In genomic region chr16:75647138-75647491, GRCh38 we compare ENCODE assay signal across 1 cellular context.
TF ChIP-seq lines count a peak whose summit lies in the region.

No MANE protein-coding gene starts in this region.

TF ChIP-seq in H1, 55 proteins besides CTCF, POLR2A, EP300 and RAD21:
- no peak for TF ChIP-seq CREB1 (IDR thresholded peaks at IDR 0.05)
- no peak for TF ChIP-seq KDM1A (IDR thresholded peaks at IDR 0.05; ENCODE audit: borderline replicate concordance, low read length)
- TF ChIP-seq KDM5A (IDR thresholded peaks at IDR 0.05; ENCODE audit: low read length) = no peak
- TF ChIP-seq MAX (IDR thresholded peaks at IDR 0.05) = peak; percentile 28; the same call in 1 of the 2 replicates
- TF ChIP-seq TCF12 (IDR thresholded peaks at IDR 0.05; ENCODE audit: low read depth, low read length) = no peak
- no peak for TF ChIP-seq CHD2 (IDR thresholded peaks at IDR 0.05; ENCODE audit: low read length)
- TF ChIP-seq TEAD4 (IDR thresholded peaks at IDR 0.05; ENCODE audit: low read depth, low read length) = no peak
- TF ChIP-seq SIN3A (conservative IDR thresholded peaks at IDR 0.05 in 1 of 2, IDR thresholded peaks at IDR 0.05 in 1 of 2; ENCODE audit: low read depth in 1 of 2, low read length in 2 of 2) = no peak
- no peak for TF ChIP-seq CBX8 (IDR thresholded peaks at IDR 0.05; ENCODE audit: borderline replicate concordance, low read depth, low read length)
- TF ChIP-seq CHD1 (IDR thresholded peaks at IDR 0.05; ENCODE audit: low read depth, low read length) = peak; percentile 63; the same call in 1 of the 2 replicates
- TF ChIP-seq HDAC2 (IDR thresholded peaks at IDR 0.05; ENCODE audit: borderline replicate concordance in 1 of 2, low read depth in 2 of 2, low read length in 2 of 2) = peak in 1 of 2 experiments; percentile 57; a peak in 1 of 4 replicates
- no peak for TF ChIP-seq ATF3 (IDR thresholded peaks at IDR 0.05; ENCODE audit: insufficient read depth, low read depth, low read length)
- no peak for TF ChIP-seq TAF7 (optimal IDR thresholded peaks at IDR 0.05; ENCODE audit: borderline replicate concordance, low read depth, low read length)
